ENCODE assay signal across 14 cellular contexts in the genomic region with DNA sequence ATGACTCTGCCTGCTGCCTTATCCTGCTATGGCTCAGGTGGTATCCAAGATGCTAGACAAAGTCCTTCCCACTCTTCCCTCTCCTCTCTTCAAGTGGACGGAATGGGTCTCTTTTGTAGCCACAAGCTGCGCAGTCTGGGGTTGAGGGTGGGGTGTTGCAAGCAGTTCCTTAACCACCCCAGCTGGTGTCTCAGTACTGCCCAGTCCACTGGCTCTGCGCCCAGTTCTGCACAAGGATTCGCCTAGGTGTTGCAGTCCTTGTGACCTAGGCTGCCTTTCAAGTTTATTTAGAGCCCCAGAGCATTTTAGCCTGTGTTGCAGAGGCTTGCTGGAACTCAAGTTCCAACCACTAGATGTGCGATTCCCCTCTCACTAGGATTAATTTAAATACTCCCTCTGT.
DNase-seq lines count a peak whose midpoint lies in the region; ATAC-seq lines count a peak whose summit lies in the region.
"Had no signal": no experiment of that assay in that cellular context is flagged by ENCODE, and none has a peak within 500 bp of the region (broad histone marks: within the 10 kb centered on the region; RNA-seq: fewer than 3 reads in every experiment).

No MANE protein-coding gene starts in this region.

- H3K9me3 ChIP-seq in iPS-18c (ENCODE audit: control insufficient read depth, insufficient read depth, low read length) = no peaks in the 10 kb centered on the region

- DNase-seq in DMS 273 (lab: John Stamatoyannopoulos, UW; ENCODE audit: unreplicated experiment) = peak; percentile 22
- DNase-seq in DMS 273 treated with DMSO at 0.1 percent for 48 hours (lab: John Stamatoyannopoulos, UW) = no peak
- DNase-seq in ELF-1 (ENCODE audit: low read depth, low spot score) = peak; percentile 5
- DNase-seq in NCI-H748 treated with DMSO at 0.1 percent for 48 hours (lab: John Stamatoyannopoulos, UW) = peak; percentile 24
- no peak for DNase-seq in NCI-H2227 treated with DMSO at 0.1 percent for 48 hours (lab: John Stamatoyannopoulos, UW)
- DNase-seq: CD8-positive, alpha-beta T cell; COR-L47; DMS53; GM23248; H7; IMR-90 had no signal

- H3K4me3 ChIP-seq in iPS-18c (ENCODE audit: insufficient read depth, low read depth, low read length) = 0 out of 2 replicates have a peak overlapping the region, but pooled peaks have one; percentile 15
- H3K4me3 ChIP-seq: GM23248 had no signal

- ATAC-seq in HG03442 (IDR thresholded peaks at IDR 0.05; ENCODE audit: unreplicated experiment) (no peak), HG02678 (IDR thresholded peaks at IDR 0.05; ENCODE audit: unreplicated experiment) (no peak)
- ATAC-seq: CD8-positive, alpha-beta T cell had no signal

Comparison
In these comparisons a context has a peak if more than half of its experiments do, and no peak if none do; other contexts are left out.
1. DNase-seq: peak in DMS 273 (single experiment), ELF-1 (single experiment) and NCI-H748 treated with DMSO at 0.1 percent for 48 hours (single experiment); none in DMS 273 treated with DMSO at 0.1 percent for 48 hours (single experiment) and NCI-H2227 treated with DMSO at 0.1 percent for 48 hours (single experiment).